ENCODE assay signal across 17 cellular contexts in the genomic region with DNA sequence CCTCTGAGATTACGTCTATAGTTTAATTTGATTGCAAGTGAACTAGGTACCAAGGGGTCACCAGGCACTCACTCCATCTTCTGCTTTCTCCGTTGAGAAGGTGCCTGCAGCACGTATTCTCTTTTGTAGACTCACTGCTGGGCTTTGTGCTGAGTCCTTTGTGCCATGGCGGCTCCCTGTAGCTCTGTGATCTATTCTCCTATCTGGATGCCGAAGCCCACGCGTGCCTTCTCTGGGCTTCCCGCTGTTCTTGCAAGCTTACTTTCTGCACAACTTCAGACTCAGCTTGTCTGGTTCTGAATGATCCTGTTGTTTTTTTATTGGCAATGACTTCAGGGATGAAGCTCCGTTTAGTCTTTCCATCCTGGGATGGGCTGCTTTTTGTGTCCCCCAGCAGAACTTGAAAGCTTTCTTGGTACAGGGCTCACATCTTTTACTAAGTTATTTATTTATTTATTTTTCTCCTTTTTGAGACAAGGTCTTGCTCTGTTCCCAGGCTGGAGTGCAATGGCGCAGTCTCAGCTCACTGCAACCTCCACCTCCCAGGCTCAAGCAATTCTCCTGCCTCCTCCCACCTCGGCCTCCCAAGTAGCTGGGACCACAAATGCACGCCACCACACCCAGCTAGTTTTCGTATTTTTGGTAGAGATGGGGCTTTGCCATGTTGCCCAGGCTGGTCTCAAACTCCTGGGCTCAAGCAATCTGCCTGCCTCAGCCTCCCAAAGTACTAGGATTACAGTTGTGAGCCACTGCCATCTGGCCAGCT.
DNase-seq lines count a peak whose midpoint lies in the region; ATAC-seq and TF ChIP-seq lines count a peak whose summit lies in the region.
"Had no signal": no experiment of that assay in that cellular context is flagged by ENCODE, and none has a peak within 500 bp of the region (broad histone marks: within the 10 kb centered on the region; RNA-seq: fewer than 3 reads in every experiment).

No MANE protein-coding gene starts in this region.

- H3K9me3 Mint-ChIP-seq in WTC11 (peaks cover 3% of the 10 kb centered on the region; the same call in 1 of the 2 replicates), type B pancreatic cell (no peaks in the 10 kb centered on the region)
- H3K9me3 Mint-ChIP-seq: CD4-positive, alpha-beta T cell had no signal

- TF ChIP-seq CTCF in SK-N-SH (IDR thresholded peaks at IDR 0.05): no peak
- no peak for TF ChIP-seq CTCF in WTC11 (IDR thresholded peaks at IDR 0.05)
- no peak for TF ChIP-seq CTCF in lower lobe of right lung (IDR thresholded peaks at IDR 0.05)
- no peak for TF ChIP-seq CTCF in type B pancreatic cell (conservative IDR thresholded peaks at IDR 0.05)
- no peak for TF ChIP-seq CTCF in foreskin keratinocyte (conservative IDR thresholded peaks at IDR 0.05)

- intact Hi-C loops in lower lobe of right lung (cut with DNase I): no loop called here

- no peaks in the 10 kb centered on the region for H3K9me3 ChIP-seq in SK-N-SH
- H3K9me3 ChIP-seq in lower lobe of right lung: no peaks in the 10 kb centered on the region
- H3K9me3 ChIP-seq: BE2C had no signal

- H3K4me3 Mint-ChIP-seq in WTC11 (no peak overlapping the region), type B pancreatic cell (no peak overlapping the region)
- H3K4me3 Mint-ChIP-seq: CD4-positive, alpha-beta T cell had no signal

- no peaks in the 10 kb centered on the region for H3K9me2 ChIP-seq in SK-N-SH

- peaks cover 4% of the 10 kb centered on the region for H3K4me1 Mint-ChIP-seq in WTC11
- H3K4me1 Mint-ChIP-seq in type B pancreatic cell (ENCODE audit: unreplicated experiment): peaks cover 10% of the 10 kb centered on the region

- H3K27ac Mint-ChIP-seq in WTC11: no peak overlapping the region
- no peak overlapping the region for H3K27ac Mint-ChIP-seq in type B pancreatic cell
- H3K27ac Mint-ChIP-seq: CD4-positive, alpha-beta T cell had no signal

- H3K27me3 Mint-ChIP-seq in WTC11 (ENCODE audit: low read depth) (no peaks in the 10 kb centered on the region), type B pancreatic cell (peaks cover 35% of the 10 kb centered on the region)

- CTCF ChIA-PET in SK-N-SH (lab: Yijun Ruan, JAX) (interaction anchor here (0.9 to 1.4 kb wide), 4 partner anchors 16 to 151 kb away, joined by 3 to 6 read pairs (median 4); no protein-coding TSS in a partner anchor), WTC11 (lab: Charles Lee) (interaction anchor here (1.2 to 1.4 kb wide), 4 partner anchors 18 to 151 kb away, joined by 4 read pairs; no protein-coding TSS in a partner anchor)

- H3K27ac ChIP-seq in SK-N-SH (ENCODE audit: low read depth in 2 of 2, low read length in 1 of 2): no peak overlapping the region
- no peak overlapping the region for H3K27ac ChIP-seq in lower lobe of right lung
- H3K27ac ChIP-seq in foreskin keratinocyte: no peak overlapping the region
- H3K27ac ChIP-seq: 22Rv1 had no signal

- no peak for ATAC-seq in SK-N-SH treated with all-trans-retinoic acid at 6 μM for 48 hours
- ATAC-seq in WTC11: no peak
- ATAC-seq in lower lobe of right lung: no peak
- ATAC-seq in foreskin keratinocyte: no peak

- H3K36me3 ChIP-seq in SK-N-SH (replicated peaks in 1 of 2; ENCODE audit: control insufficient read depth in 1 of 2, insufficient read depth in 2 of 2, low read length in 1 of 2): no peaks in the 10 kb centered on the region
- no peaks in the 10 kb centered on the region for H3K36me3 ChIP-seq in lower lobe of right lung
- H3K36me3 ChIP-seq: BE2C had no signal

- H3K4me3 ChIP-seq in SK-N-SH (ENCODE audit: low read depth in 2 of 2, low read length in 1 of 2) (no peak overlapping the region), lower lobe of right lung (no peak overlapping the region)

- no peaks in the 10 kb centered on the region for H3F3A ChIP-seq in SK-N-SH (replicated peaks; ENCODE audit: insufficient read depth)

- POLR2A ChIA-PET in SK-N-SH (lab: Yijun Ruan, JAX): no interaction called here
- POLR2A ChIA-PET in WTC11 (lab: Charles Lee): interaction anchor here (0.6 kb wide), 1 partner anchor 20 kb away, joined by 3 read pairs; no protein-coding TSS in a partner anchor

- H3K27me3 ChIP-seq in SK-N-SH (ENCODE audit: insufficient read depth): peaks cover 45% of the 10 kb centered on the region
- H3K27me3 ChIP-seq in lower lobe of right lung (ENCODE audit: low read depth): peaks cover 27% of the 10 kb centered on the region
- H3K27me3 ChIP-seq in foreskin keratinocyte: peaks cover 21% of the 10 kb centered on the region

- no peak overlapping the region for H3K4me2 ChIP-seq in SK-N-SH

- peak; percentile 4 for DNase-seq in SK-N-SH
- DNase-seq in WTC11 (ENCODE audit: low spot score): peak; percentile 6
- peak; percentile 20 for DNase-seq in lower lobe of right lung
- peak; percentile 27 for DNase-seq in type B pancreatic cell (ENCODE audit: extremely low spot score, unreplicated experiment)
- no peak for DNase-seq in foreskin keratinocyte
- no peak for DNase-seq in cerebellar nuclear complex (lab: John Stamatoyannopoulos, UW)
- no peak for DNase-seq in retina
- DNase-seq: BE2C; DMS53; NCI-H187; NCI-H446; NCI-H69; NK-92 treated with Interleukin-12 subunit alpha and Interleukin-12 subunit beta, amount 100 ng/mL, for 24 hours; RPMI8226 had no signal

- TF ChIP-seq RAD21 in SK-N-SH (IDR thresholded peaks at IDR 0.05; ENCODE audit: low read length): no peak

- H3K9ac ChIP-seq in SK-N-SH: no peak overlapping the region

- 39% methylated on average over 13 of the region's 13 CpGs for WGBS in SK-N-SH (ENCODE audit: low lambda C conversion rate)

- H3K4me1 ChIP-seq in SK-N-SH (ENCODE audit: control insufficient read depth in 1 of 2, insufficient read depth in 2 of 2, low read depth in 1 of 2, low read length in 1 of 2) (no peaks in the 10 kb centered on the region), lower lobe of right lung (no peaks in the 10 kb centered on the region), foreskin keratinocyte (no peaks in the 10 kb centered on the region)
- H3K4me1 ChIP-seq: BE2C had no signal

- no peak overlapping the region for H2AFZ ChIP-seq in SK-N-SH (ENCODE audit: low read depth)

- H4K20me1 ChIP-seq in SK-N-SH (ENCODE audit: insufficient read depth): no peaks in the 10 kb centered on the region

- no peaks in the 10 kb centered on the region for H3K79me2 ChIP-seq in SK-N-SH (ENCODE audit: insufficient read depth)

- no peak for TF ChIP-seq EP300 in SK-N-SH (IDR thresholded peaks at IDR 0.05; ENCODE audit: borderline replicate concordance in 1 of 2, low read depth in 1 of 2, low read length in 1 of 2)

- no peaks in the 10 kb centered on the region for H3K36me3 Mint-ChIP-seq in WTC11
- no peaks in the 10 kb centered on the region for H3K36me3 Mint-ChIP-seq in type B pancreatic cell

TF ChIP-seq in SK-N-SH, 30 proteins besides CTCF, POLR2A, EP300 and RAD21:
- no peak for TF ChIP-seq GABPA (IDR thresholded peaks at IDR 0.05; ENCODE audit: low read depth)
- TF ChIP-seq FOXJ3 (CRISPR knock-in tag; IDR thresholded peaks at IDR 0.05): no peak
- no peak for TF ChIP-seq TAF1 (IDR thresholded peaks at IDR 0.05; ENCODE audit: borderline replicate concordance, low read depth, low read length)

TF ChIP-seq in SK-N-SH treated with all-trans-retinoic acid at 6 μM for 48 hours, 23 proteins besides CTCF, POLR2A, EP300 and RAD21:
- TF ChIP-seq TOX (CRISPR knock-in tag; IDR thresholded peaks at IDR 0.05; ENCODE audit: borderline replicate concordance): no peak
- no peak for TF ChIP-seq ESRRG (CRISPR knock-in tag; IDR thresholded peaks at IDR 0.05)
- TF ChIP-seq ZC3H10 (CRISPR knock-in tag; IDR thresholded peaks at IDR 0.05): no peak
- TF ChIP-seq CSDC2 (CRISPR knock-in tag; IDR thresholded peaks at IDR 0.05): no peak
- TF ChIP-seq, protein P1, sequence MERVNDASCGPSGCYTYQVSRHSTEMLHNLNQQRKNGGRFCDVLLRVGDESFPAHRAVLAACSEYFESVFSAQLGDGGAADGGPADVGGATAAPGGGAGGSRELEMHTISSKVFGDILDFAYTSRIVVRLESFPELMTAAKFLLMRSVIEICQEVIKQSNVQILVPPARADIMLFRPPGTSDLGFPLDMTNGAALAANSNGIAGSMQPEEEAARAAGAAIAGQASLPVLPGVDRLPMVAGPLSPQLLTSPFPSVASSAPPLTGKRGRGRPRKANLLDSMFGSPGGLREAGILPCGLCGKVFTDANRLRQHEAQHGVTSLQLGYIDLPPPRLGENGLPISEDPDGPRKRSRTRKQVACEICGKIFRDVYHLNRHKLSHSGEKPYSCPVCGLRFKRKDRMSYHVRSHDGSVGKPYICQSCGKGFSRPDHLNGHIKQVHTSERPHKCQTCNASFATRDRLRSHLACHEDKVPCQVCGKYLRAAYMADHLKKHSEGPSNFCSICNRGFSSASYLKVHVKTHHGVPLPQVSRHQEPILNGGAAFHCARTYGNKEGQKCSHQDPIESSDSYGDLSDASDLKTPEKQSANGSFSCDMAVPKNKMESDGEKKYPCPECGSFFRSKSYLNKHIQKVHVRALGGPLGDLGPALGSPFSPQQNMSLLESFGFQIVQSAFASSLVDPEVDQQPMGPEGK (CRISPR knock-in tag; IDR thresholded peaks at IDR 0.05; ENCODE audit: borderline replicate concordance): no peak
- TF ChIP-seq OSR1 (CRISPR knock-in tag; IDR thresholded peaks at IDR 0.05): no peak
TF ChIP-seq in SK-N-SH treated with all-trans-retinoic acid at 6 μM for 48 hours: peak in this region for 0.

TF ChIP-seq in WTC11, 78 proteins besides CTCF, POLR2A, EP300 and RAD21 (continues in another document):
- TF ChIP-seq, protein P2, sequence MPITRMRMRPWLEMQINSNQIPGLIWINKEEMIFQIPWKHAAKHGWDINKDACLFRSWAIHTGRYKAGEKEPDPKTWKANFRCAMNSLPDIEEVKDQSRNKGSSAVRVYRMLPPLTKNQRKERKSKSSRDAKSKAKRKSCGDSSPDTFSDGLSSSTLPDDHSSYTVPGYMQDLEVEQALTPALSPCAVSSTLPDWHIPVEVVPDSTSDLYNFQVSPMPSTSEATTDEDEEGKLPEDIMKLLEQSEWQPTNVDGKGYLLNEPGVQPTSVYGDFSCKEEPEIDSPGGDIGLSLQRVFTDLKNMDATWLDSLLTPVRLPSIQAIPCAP (CRISPR knock-in tag; IDR thresholded peaks at IDR 0.05): no peak
- TF ChIP-seq, protein P3, sequence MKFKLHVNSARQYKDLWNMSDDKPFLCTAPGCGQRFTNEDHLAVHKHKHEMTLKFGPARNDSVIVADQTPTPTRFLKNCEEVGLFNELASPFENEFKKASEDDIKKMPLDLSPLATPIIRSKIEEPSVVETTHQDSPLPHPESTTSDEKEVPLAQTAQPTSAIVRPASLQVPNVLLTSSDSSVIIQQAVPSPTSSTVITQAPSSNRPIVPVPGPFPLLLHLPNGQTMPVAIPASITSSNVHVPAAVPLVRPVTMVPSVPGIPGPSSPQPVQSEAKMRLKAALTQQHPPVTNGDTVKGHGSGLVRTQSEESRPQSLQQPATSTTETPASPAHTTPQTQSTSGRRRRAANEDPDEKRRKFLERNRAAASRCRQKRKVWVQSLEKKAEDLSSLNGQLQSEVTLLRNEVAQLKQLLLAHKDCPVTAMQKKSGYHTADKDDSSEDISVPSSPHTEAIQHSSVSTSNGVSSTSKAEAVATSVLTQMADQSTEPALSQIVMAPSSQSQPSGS (CRISPR knock-in tag; IDR thresholded peaks at IDR 0.05; ENCODE audit: borderline replicate concordance, low read depth): no peak
- no peak for TF ChIP-seq TEAD1 (CRISPR knock-in tag; IDR thresholded peaks at IDR 0.05)
- TF ChIP-seq EMX1 (CRISPR knock-in tag; IDR thresholded peaks at IDR 0.05): no peak

Comparison
In these comparisons a context has a peak if more than half of its experiments do, and no peak if none do; other contexts are left out.
1. DNase-seq: peak in SK-N-SH (single experiment), WTC11 (single experiment), lower lobe of right lung (single experiment) and type B pancreatic cell (single experiment); none in foreskin keratinocyte (0 of 2), cerebellar nuclear complex (0 of 2) and retina (single experiment).